In the genomic region with DNA sequence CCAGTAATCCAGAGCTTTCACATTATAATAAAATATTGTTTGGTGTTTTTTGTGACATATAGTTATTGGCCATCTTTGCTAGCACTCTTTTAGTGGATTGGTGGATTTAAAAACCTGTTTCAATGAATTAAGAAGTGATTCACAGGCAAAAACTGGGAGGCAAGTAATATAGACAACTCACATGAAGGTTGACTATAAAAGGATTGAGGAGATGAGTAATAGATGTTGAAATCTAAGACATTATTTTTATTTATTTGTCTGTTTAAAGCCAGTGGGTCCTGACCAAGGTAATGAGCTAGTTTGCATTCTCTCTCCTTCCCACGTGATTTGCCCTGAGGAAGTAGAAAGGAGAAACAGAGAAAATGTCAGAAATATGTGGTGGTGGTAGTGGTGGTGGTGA, we compare ENCODE assay signal across 16 cellular contexts.
A peak's percentile ranks its signal among the peaks of the same experiment; 100 is the strongest.
DNase-seq lines count a peak whose midpoint lies in the region; ATAC-seq, FAIRE-seq and TF ChIP-seq lines count a peak whose summit lies in the region.
"Had no signal": no experiment of that assay in that cellular context is flagged by ENCODE, and none has a peak within 500 bp of the region (broad histone marks: within the 10 kb centered on the region; RNA-seq: fewer than 3 reads in every experiment).

No MANE protein-coding gene starts in this region.

- intact Hi-C loops in GM12878 (cut with micrococcal nuclease; ENCODE audit: unreplicated experiment) = no loop called here

- H3K4me1 ChIP-seq in KMS-11 (ENCODE audit: low read depth, poor library complexity, severe bottlenecking) = peaks cover 30% of the 10 kb centered on the region
- no peaks in the 10 kb centered on the region for H3K4me1 ChIP-seq in GM12878 (ENCODE audit: control insufficient read depth, insufficient read depth, low read length)

- ATAC-seq in GM12878 = peak; percentile 7; the same call in 1 of the 3 replicates

- TF ChIP-seq RAD21 in GM12878 (IDR thresholded peaks at IDR 0.05; ENCODE audit: insufficient read depth, low read depth, low read length) = no peak

- SMC1A ChIA-PET in GM12878 (lab: Charles Lee; ENCODE audit: uncharacterized antibody, unreplicated experiment) = interaction anchor here (0.7 to 1.2 kb wide), 2 partner anchors 121 to 378 kb away, joined by 3 read pairs; no protein-coding TSS in a partner anchor

- H2AFZ ChIP-seq in KMS-11 (ENCODE audit: low read depth) (peak overlapping the region; percentile 28; the same call in 1 of the 2 replicates), GM12878 (ENCODE audit: control insufficient read depth, low read depth, low read length) (no peak overlapping the region)

- POLR2A ChIA-PET in GM12878 (lab: Charles Lee) = no interaction called here

- H3K36me3 ChIP-seq in KMS-11 (ENCODE audit: insufficient read depth) (no peaks in the 10 kb centered on the region), GM12878 (ENCODE audit: control insufficient read depth in 2 of 2, insufficient read depth in 2 of 2, low read length in 1 of 2) (no peaks in the 10 kb centered on the region)

- H3K27ac ChIP-seq in KMS-11 (peak overlapping the region; percentile 57), GM12878 (ENCODE audit: control insufficient read depth, insufficient read depth) (no peak overlapping the region)

- TF ChIP-seq CTCF in KMS-11 (conservative IDR thresholded peaks at IDR 0.05; ENCODE audit: low read depth, low read length) = no peak
- no peak for TF ChIP-seq CTCF in GM12878 (IDR thresholded peaks at IDR 0.05 in 2 of 3, conservative IDR thresholded peaks at IDR 0.05 in 1 of 3; ENCODE audit: control insufficient read depth in 2 of 3, extremely low read depth in 1 of 3, insufficient read depth in 1 of 3, low read depth in 3 of 3, low read length in 3 of 3)

- DNase-seq in NOMO-1 treated with DMSO at 0.1 percent for 48 hours (lab: John Stamatoyannopoulos, UW; ENCODE audit: unreplicated experiment) (peak; percentile 15), GM12878 (ENCODE audit: low read depth, low spot score) (no peak), renal cortical epithelial cell (ENCODE audit: low read depth) (peak; percentile 82), HCEC 1CT (no peak), SK-N-DZ (ENCODE audit: low spot score) (no peak), DMS153 treated with DMSO at 0.1 percent for 48 hours (lab: John Stamatoyannopoulos, UW; ENCODE audit: unreplicated experiment) (no peak)
- DNase-seq: CD4-positive, alpha-beta T cell; GOT3; Karpas-422; NCI-H1436 treated with DMSO at 0.1 percent for 48 hours; NCI-H2029 treated with DMSO at 0.1 percent for 48 hours; NCI-H2171 treated with DMSO at 0.1 percent for 48 hours; NCI-H446 treated with DMSO at 0.1 percent for 48 hours; NCI-H748 treated with DMSO at 0.1 percent for 48 hours; SHP77 treated with DMSO at 0.1 percent for 48 hours had no signal

- no peaks in the 10 kb centered on the region for H3K79me2 ChIP-seq in KMS-11 (ENCODE audit: insufficient read depth, low read depth)
- H3K79me2 ChIP-seq in GM12878 (ENCODE audit: control insufficient read depth, insufficient read depth, low read length) = no peaks in the 10 kb centered on the region

- no peaks in the 10 kb centered on the region for H3K27me3 ChIP-seq in KMS-11 (ENCODE audit: insufficient read depth, low read depth)
- H3K27me3 ChIP-seq in GM12878 (replicated peaks in 1 of 2; ENCODE audit: control insufficient read depth in 2 of 2, insufficient read depth in 2 of 2, low read length in 1 of 2) = no peaks in the 10 kb centered on the region

- CTCF ChIA-PET in GM12878 (lab: Yijun Ruan, JAX) = interaction anchor here (1.1 to 2.6 kb wide), 4 partner anchors 11 to 378 kb away, joined by 3 to 6 read pairs (median 5); no protein-coding TSS in a partner anchor

- 0% methylated on average over 1 of the region's 1 CpG for WGBS in GM12878 (ENCODE audit: insufficient coverage, insufficient replicate concordance, low lambda C conversion rate, missing lambda C conversion rate)

- H3K4me3 ChIP-seq in KMS-11 (IDR thresholded peaks at IDR 0.05; ENCODE audit: insufficient read depth, low read depth, low read length) (no peak overlapping the region), GM12878 (no peak overlapping the region)

- TF ChIP-seq EP300 in GM12878 (IDR thresholded peaks at IDR 0.05; ENCODE audit: borderline replicate concordance in 1 of 2, control insufficient read depth in 1 of 2, low read depth in 2 of 2, low read length in 2 of 2) = no peak

- no peaks in the 10 kb centered on the region for H4K20me1 ChIP-seq in KMS-11 (ENCODE audit: insufficient read depth)
- no peaks in the 10 kb centered on the region for H4K20me1 ChIP-seq in GM12878 (ENCODE audit: control insufficient read depth, insufficient read depth)

- no peaks in the 10 kb centered on the region for H3K9me3 ChIP-seq in GM12878 (replicated peaks; ENCODE audit: control insufficient read depth, insufficient read depth, low read length)

- no peak for TF ChIP-seq POLR2A in GM12878 (IDR thresholded peaks at IDR 0.05; ENCODE audit: low read depth, low read length)

- in situ Hi-C loops in GM12878 (cut with MboI) = no loop called here

- H3K9ac ChIP-seq in KMS-11 (no peak overlapping the region), GM12878 (ENCODE audit: control insufficient read depth, insufficient read depth, low read length) (no peak overlapping the region)

- RAD21 ChIA-PET in GM12878 (lab: Charles Lee; ENCODE audit: unreplicated experiment) = interaction anchor here (1.4 kb wide), 1 partner anchor 10 kb away, joined by 3 read pairs; no protein-coding TSS in a partner anchor

- BruUV-seq in GM12878 (replicated peaks; lab: Mats Ljungman, UMichigan) = no TSS peak

- FAIRE-seq in GM12878 (lab: Jason Lieb, UNC) = no peak

- H3K4me2 ChIP-seq in KMS-11 (peak overlapping the region; percentile 27; the same call in 1 of the 2 replicates), GM12878 (ENCODE audit: control insufficient read depth, insufficient read depth) (no peak overlapping the region)

TF ChIP-seq in GM12878, 131 proteins besides CTCF, POLR2A, EP300 and RAD21 (continues in another document):
- TF ChIP-seq SREBF2 (IDR thresholded peaks at IDR 0.05; ENCODE audit: low read length) = no peak
- TF ChIP-seq MYB (IDR thresholded peaks at IDR 0.05; ENCODE audit: borderline replicate concordance, low read depth, low read length) = no peak
- no peak for TF ChIP-seq NBN (IDR thresholded peaks at IDR 0.05)
- no peak for TF ChIP-seq NKRF (conservative IDR thresholded peaks at IDR 0.05)
- TF ChIP-seq, protein P1, sequence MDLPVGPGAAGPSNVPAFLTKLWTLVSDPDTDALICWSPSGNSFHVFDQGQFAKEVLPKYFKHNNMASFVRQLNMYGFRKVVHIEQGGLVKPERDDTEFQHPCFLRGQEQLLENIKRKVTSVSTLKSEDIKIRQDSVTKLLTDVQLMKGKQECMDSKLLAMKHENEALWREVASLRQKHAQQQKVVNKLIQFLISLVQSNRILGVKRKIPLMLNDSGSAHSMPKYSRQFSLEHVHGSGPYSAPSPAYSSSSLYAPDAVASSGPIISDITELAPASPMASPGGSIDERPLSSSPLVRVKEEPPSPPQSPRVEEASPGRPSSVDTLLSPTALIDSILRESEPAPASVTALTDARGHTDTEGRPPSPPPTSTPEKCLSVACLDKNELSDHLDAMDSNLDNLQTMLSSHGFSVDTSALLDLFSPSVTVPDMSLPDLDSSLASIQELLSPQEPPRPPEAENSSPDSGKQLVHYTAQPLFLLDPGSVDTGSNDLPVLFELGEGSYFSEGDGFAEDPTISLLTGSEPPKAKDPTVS (IDR thresholded peaks at IDR 0.05; ENCODE audit: low read depth, low read length) = no peak
- TF ChIP-seq NR2C2 (IDR thresholded peaks at IDR 0.05; ENCODE audit: borderline replicate concordance, control insufficient read depth, insufficient read length, low read depth) = no peak
- no peak for TF ChIP-seq ZNF207 (IDR thresholded peaks at IDR 0.05; ENCODE audit: borderline replicate concordance)
- no peak for TF ChIP-seq RBBP5 (conservative IDR thresholded peaks at IDR 0.05)
- TF ChIP-seq IRF3 (IDR thresholded peaks at IDR 0.05) = no peak

Comparison
In these comparisons a context has a peak if more than half of its experiments do, and no peak if none do; other contexts are left out.
1. DNase-seq: peak in NOMO-1 treated with DMSO at 0.1 percent for 48 hours (single experiment) and renal cortical epithelial cell (single experiment); none in GM12878 (single experiment), HCEC 1CT (single experiment), SK-N-DZ (single experiment) and DMS153 treated with DMSO at 0.1 percent for 48 hours (single experiment).